1 cellular context compared by ENCODE assay signal in the genomic region with DNA sequence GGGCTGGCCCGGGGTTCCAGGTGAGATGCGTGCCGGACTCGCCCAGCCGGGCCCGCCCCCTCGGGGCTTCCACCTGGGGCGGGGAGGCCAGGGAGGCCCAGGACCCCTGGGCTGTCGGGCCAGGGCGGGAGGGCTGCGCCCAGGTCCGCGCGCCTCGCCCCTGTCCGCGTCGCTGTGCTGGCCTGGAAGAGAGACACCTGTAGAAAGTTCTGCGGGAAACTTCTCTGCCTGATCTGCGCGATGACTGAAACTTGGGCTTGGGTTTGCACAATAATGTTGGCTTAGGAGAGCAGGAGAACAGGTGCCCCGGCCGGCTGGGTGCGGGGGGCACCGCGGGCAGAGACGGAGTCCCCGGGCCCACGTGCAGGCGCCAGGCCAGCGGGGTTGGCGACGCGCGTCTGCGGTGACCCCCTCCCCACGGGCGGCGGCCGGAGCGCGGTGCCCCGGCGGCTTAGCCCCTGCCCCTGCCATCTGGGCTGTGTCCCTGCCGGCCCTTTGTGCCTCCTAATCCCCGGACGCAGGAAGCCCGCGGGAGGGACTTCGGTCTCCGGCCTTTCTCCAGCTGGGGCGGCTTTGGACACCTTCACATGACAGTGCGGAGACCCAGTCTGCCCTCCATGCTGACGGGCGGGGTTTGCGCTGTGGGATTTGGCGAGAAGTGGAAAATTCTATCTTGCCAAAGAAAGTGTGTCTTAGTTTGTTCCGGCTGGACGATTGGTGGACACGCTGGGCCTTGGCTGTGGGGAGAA.
A peak's percentile ranks its signal among the peaks of the same experiment; 100 is the strongest.
TF ChIP-seq lines count a peak whose summit lies in the region.

No MANE protein-coding gene starts in this region.

TF ChIP-seq in HepG2, 621 proteins besides CTCF, POLR2A, EP300 and RAD21 (continued from another document and continues in another):
- TF ChIP-seq, protein P1, sequence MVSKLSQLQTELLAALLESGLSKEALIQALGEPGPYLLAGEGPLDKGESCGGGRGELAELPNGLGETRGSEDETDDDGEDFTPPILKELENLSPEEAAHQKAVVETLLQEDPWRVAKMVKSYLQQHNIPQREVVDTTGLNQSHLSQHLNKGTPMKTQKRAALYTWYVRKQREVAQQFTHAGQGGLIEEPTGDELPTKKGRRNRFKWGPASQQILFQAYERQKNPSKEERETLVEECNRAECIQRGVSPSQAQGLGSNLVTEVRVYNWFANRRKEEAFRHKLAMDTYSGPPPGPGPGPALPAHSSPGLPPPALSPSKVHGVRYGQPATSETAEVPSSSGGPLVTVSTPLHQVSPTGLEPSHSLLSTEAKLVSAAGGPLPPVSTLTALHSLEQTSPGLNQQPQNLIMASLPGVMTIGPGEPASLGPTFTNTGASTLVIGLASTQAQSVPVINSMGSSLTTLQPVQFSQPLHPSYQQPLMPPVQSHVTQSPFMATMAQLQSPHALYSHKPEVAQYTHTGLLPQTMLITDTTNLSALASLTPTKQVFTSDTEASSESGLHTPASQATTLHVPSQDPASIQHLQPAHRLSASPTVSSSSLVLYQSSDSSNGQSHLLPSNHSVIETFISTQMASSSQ (IDR thresholded peaks at IDR 0.05; ENCODE audit: low read depth) = no peak
- TF ChIP-seq, protein P1 (CRISPR knock-in tag; IDR thresholded peaks at IDR 0.05; ENCODE audit: borderline replicate concordance) = no peak; the same call in 1 of the 2 replicates
- TF ChIP-seq PAF1 (CRISPR knock-in tag; IDR thresholded peaks at IDR 0.05) (no peak), ZNF317 (CRISPR knock-in tag; IDR thresholded peaks at IDR 0.05) (no peak), ELF1 (CRISPR knock-in tag; IDR thresholded peaks at IDR 0.05) (no peak), NRL (CRISPR knock-in tag; IDR thresholded peaks at IDR 0.05; ENCODE audit: borderline replicate concordance) (peak; percentile 91), AHR (CRISPR knock-in tag; IDR thresholded peaks at IDR 0.05) (no peak), SP1 (IDR thresholded peaks at IDR 0.05) (no peak), SP1 (CRISPR knock-in tag; IDR thresholded peaks at IDR 0.05) (no peak), MTA1 (CRISPR knock-in tag; IDR thresholded peaks at IDR 0.05; ENCODE audit: borderline replicate concordance) (no peak; the same call in 1 of the 2 replicates), KDM4B (CRISPR knock-in tag; IDR thresholded peaks at IDR 0.05) (no peak), ZNF296 (CRISPR knock-in tag; conservative IDR thresholded peaks at IDR 0.05) (no peak), CHD4 (IDR thresholded peaks at IDR 0.05; ENCODE audit: borderline replicate concordance, low read length) (no peak), ZNF816 (CRISPR knock-in tag; IDR thresholded peaks at IDR 0.05; ENCODE audit: borderline replicate concordance) (no peak), ZNF572 (CRISPR knock-in tag; IDR thresholded peaks at IDR 0.05) (0 out of 2 replicates have a peak, but pooled peaks have one; percentile 74), NBN (conservative IDR thresholded peaks at IDR 0.05) (no peak), GABPA (IDR thresholded peaks at IDR 0.05; ENCODE audit: low read depth, low read length) (no peak), GABPA (CRISPR knock-in tag; IDR thresholded peaks at IDR 0.05; ENCODE audit: low read depth) (no peak), SAP130 (CRISPR knock-in tag; IDR thresholded peaks at IDR 0.05; ENCODE audit: low read depth) (peak; percentile 87), ESRRA (CRISPR knock-in tag; IDR thresholded peaks at IDR 0.05; ENCODE audit: low read depth) (0 out of 2 replicates have a peak, but pooled peaks have one; percentile 42), IRF9 (CRISPR knock-in tag; IDR thresholded peaks at IDR 0.05; ENCODE audit: borderline replicate concordance) (no peak), ZFP36L1 (CRISPR knock-in tag; IDR thresholded peaks at IDR 0.05) (no peak), SNAPC4 (CRISPR knock-in tag; IDR thresholded peaks at IDR 0.05) (no peak), YEATS4 (CRISPR knock-in tag; IDR thresholded peaks at IDR 0.05; ENCODE audit: borderline replicate concordance) (peak; percentile 51; the same call in 1 of the 2 replicates), ZNF879 (CRISPR knock-in tag; IDR thresholded peaks at IDR 0.05) (no peak), ZNF770 (CRISPR knock-in tag; IDR thresholded peaks at IDR 0.05) (peak; percentile 60; the same call in 1 of the 2 replicates), ZNF101 (CRISPR knock-in tag; IDR thresholded peaks at IDR 0.05; ENCODE audit: borderline replicate concordance, low read depth) (no peak), ZNF512B (CRISPR knock-in tag; IDR thresholded peaks at IDR 0.05; ENCODE audit: borderline replicate concordance) (no peak), ZNF275 (CRISPR knock-in tag; IDR thresholded peaks at IDR 0.05; ENCODE audit: borderline replicate concordance) (no peak), ZNF329 (CRISPR knock-in tag; IDR thresholded peaks at IDR 0.05; ENCODE audit: low read depth) (no peak; the same call in 1 of the 2 replicates), ZNF224 (CRISPR knock-in tag; IDR thresholded peaks at IDR 0.05) (peak; percentile 78; the same call in 1 of the 2 replicates), SKI (IDR thresholded peaks at IDR 0.05; ENCODE audit: partially characterized antibody) (peak; percentile 9), TBX3 (IDR thresholded peaks at IDR 0.05; ENCODE audit: borderline replicate concordance) (no peak)
- TF ChIP-seq, protein P2, sequence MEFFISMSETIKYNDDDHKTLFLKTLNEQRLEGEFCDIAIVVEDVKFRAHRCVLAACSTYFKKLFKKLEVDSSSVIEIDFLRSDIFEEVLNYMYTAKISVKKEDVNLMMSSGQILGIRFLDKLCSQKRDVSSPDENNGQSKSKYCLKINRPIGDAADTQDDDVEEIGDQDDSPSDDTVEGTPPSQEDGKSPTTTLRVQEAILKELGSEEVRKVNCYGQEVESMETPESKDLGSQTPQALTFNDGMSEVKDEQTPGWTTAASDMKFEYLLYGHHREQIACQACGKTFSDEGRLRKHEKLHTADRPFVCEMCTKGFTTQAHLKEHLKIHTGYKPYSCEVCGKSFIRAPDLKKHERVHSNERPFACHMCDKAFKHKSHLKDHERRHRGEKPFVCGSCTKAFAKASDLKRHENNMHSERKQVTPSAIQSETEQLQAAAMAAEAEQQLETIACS (CRISPR knock-in tag; IDR thresholded peaks at IDR 0.05) = no peak; the same call in 1 of the 2 replicates
- TF ChIP-seq, protein P3, sequence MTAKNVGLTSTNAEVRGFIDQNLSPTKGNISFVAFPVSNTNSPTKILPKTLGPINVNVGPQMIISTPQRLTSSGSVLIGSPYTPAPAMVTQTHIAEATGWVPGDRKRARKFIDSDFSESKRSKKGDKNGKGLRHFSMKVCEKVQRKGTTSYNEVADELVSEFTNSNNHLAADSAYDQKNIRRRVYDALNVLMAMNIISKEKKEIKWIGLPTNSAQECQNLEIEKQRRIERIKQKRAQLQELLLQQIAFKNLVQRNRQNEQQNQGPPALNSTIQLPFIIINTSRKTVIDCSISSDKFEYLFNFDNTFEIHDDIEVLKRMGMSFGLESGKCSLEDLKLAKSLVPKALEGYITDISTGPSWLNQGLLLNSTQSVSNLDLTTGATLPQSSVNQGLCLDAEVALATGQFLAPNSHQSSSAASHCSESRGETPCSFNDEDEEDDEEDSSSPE (CRISPR knock-in tag; IDR thresholded peaks at IDR 0.05) = no peak
- TF ChIP-seq, protein P4, sequence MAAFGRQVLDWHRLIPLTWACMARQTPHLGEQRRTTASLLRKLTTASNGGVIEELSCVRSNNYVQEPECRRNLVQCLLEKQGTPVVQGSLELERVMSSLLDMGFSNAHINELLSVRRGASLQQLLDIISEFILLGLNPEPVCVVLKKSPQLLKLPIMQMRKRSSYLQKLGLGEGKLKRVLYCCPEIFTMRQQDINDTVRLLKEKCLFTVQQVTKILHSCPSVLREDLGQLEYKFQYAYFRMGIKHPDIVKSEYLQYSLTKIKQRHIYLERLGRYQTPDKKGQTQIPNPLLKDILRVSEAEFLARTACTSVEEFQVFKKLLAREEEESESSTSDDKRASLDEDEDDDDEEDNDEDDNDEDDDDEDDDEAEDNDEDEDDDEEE (CRISPR knock-in tag; IDR thresholded peaks at IDR 0.05) = 0 out of 2 replicates have a peak, but pooled peaks have one; percentile 58
